Comparison of ENCODE assay signal across 28 cellular contexts in genomic region chr12:83574142-83574541, GRCh38.
"Had no signal": no experiment of that assay in that cellular context is flagged by ENCODE, and none has a peak within 500 bp of the region (broad histone marks: within the 10 kb centered on the region; RNA-seq: fewer than 3 reads in every experiment).

No MANE protein-coding gene starts in this region.

- ATAC-seq: activated CD4-positive, CD25-positive, alpha-beta regulatory T cell treated with anti-CD3 and anti-CD28 coated beads, Interleukin-2, amount 50 U/mL, for 24 hours; activated CD8-positive, alpha-beta memory T cell treated with anti-CD3 and anti-CD28 coated beads, Interleukin-2, amount 10 ng/mL, durations not matched to agents 7 days and 5 days; activated CD8-positive, alpha-beta T cell treated with anti-CD3 and anti-CD28 coated beads, Interleukin-2, amount 10 ng/mL, durations not matched to agents 7 days and 5 days; activated naive CD8-positive, alpha-beta T cell treated with anti-CD3 and anti-CD28 coated beads, Interleukin-2, amount 50 U/mL, for 24 hours; T-helper 17 cell had no signal

- H3K4me3 ChIP-seq: adrenal gland, body of pancreas, coronary artery, dorsolateral prefrontal cortex, esophagus squamous epithelium had no signal

- H3K9me3 ChIP-seq: adrenal gland, body of pancreas, esophagus squamous epithelium had no signal

- H3K36me3 ChIP-seq: adrenal gland, esophagus squamous epithelium, WERI-Rb-1 had no signal

- H3K4me1 ChIP-seq: adrenal gland, body of pancreas had no signal

- H3K27me3 ChIP-seq: adrenal gland, body of pancreas, dorsolateral prefrontal cortex, esophagus squamous epithelium had no signal

- DNase-seq: activated B cell treated with CpG ODN at 0.5 μM for 24 hours; activated CD4-positive, alpha-beta memory T cell treated with anti-CD3 and anti-CD28 coated beads for 36 hours; activated CD4-positive, alpha-beta T cell treated with anti-CD3 and anti-CD28 coated beads for 48 hours; activated CD8-positive, alpha-beta memory T cell treated with anti-CD3 and anti-CD28 coated beads, Interleukin-2, amount 10 ng/mL, durations not matched to agents 7 days and 5 days; activated CD8-positive, alpha-beta memory T cell treated with anti-CD3 and anti-CD28 coated beads, Interleukin-2, amount 50 U/mL, for 4 hours; activated CD8-positive, alpha-beta T cell treated with anti-CD3 and anti-CD28 coated beads, Interleukin-2, amount 10 ng/mL, durations not matched to agents 7 days and 5 days; activated effector memory CD4-positive, alpha-beta T cell treated with anti-CD3 and anti-CD28 coated beads, Interleukin-2, amount 50 U/mL, for 16 hours; activated naive CD4-positive, alpha-beta T cell treated with anti-CD3 and anti-CD28 coated beads for 36 hours; activated naive CD8-positive, alpha-beta T cell treated with anti-CD3 and anti-CD28 coated beads for 36 hours; activated naive CD8-positive, alpha-beta T cell treated with anti-CD3 and anti-CD28 coated beads, Interleukin-2, amount 50 U/mL, for 24 hours; activated T-cell treated with anti-CD3 and anti-CD28 coated beads, Interleukin-2, amount 50 U/mL, for 1 hour; activated T-cell treated with anti-CD3 and anti-CD28 coated beads, Interleukin-2, amount 50 U/mL, for 48 hours; amygdala; aorta; dorsolateral prefrontal cortex; effector memory CD4-positive, alpha-beta T cell; endodermal cell; erythroblast; esophagus squamous epithelium; head of caudate nucleus; T-helper 1 cell; T-helper 17 cell; T1000; WERI-Rb-1 had no signal

- H3K27ac ChIP-seq: adrenal gland, body of pancreas, coronary artery, dorsolateral prefrontal cortex, WERI-Rb-1 had no signal
